28 cellular contexts compared by ENCODE assay signal in genomic region chr4:147194604-147195003, GRCh38.
DNase-seq lines count a peak whose midpoint lies in the region; ATAC-seq and TF ChIP-seq lines count a peak whose summit lies in the region.
"Had no signal": no experiment of that assay in that cellular context is flagged by ENCODE, and none has a peak within 500 bp of the region (broad histone marks: within the 10 kb centered on the region; RNA-seq: fewer than 3 reads in every experiment).

No MANE protein-coding gene starts in this region.

- no peaks in the 10 kb centered on the region for H3K9me3 Mint-ChIP-seq in chondrocyte (ENCODE audit: low read depth)
- peaks cover 5% of the 10 kb centered on the region for H3K9me3 Mint-ChIP-seq in nephron
- H3K9me3 Mint-ChIP-seq: activated naive CD4-positive, alpha-beta T cell treated with anti-CD3 and anti-CD28 coated beads for 36 hours had no signal

- ATAC-seq in left ventricle myocardium superior (peak; percentile 29), Right ventricle myocardium superior (ENCODE audit: poor library complexity) (no peak)
- ATAC-seq: left lung; natural killer cell treated with Interleukin-12 subunit alpha and Interleukin-12 subunit beta and Interleukin-15 and Interleukin-18, amount 100 ng/mL, for 72 hours; sciatic nerve; stimulated activated naive B cell treated with anti-CD40 and anti-IgM and Interleukin-4, amounts not matched to agents 10 μg/mL and 1 μg/mL and 100 μg/mL, for 72 hours; T-cell had no signal

- H3K27ac Mint-ChIP-seq in chondrocyte (ENCODE audit: unreplicated experiment) (peak overlapping the region; percentile 94), nephron (peak overlapping the region; percentile 87 to 96 (median 94))
- H3K27ac Mint-ChIP-seq: activated naive CD4-positive, alpha-beta T cell treated with anti-CD3 and anti-CD28 coated beads for 36 hours; B cell; dendritic cell treated with granulocyte-macrophage colony-stimulating factor and Interleukin-4, amounts not matched to agents 40 ng/mL and 50 ng/mL, for 4 days; IgD-negative memory B cell; natural killer cell treated with Interleukin-12 subunit alpha and Interleukin-12 subunit beta and Interleukin-15 and Interleukin-18, amount 100 ng/mL, for 72 hours; stimulated activated naive B cell treated with anti-CD40 and anti-IgM and Interleukin-4, amounts not matched to agents 10 μg/mL and 1 μg/mL and 100 μg/mL, for 72 hours; T-cell had no signal

- H3K4me1 Mint-ChIP-seq in chondrocyte (ENCODE audit: low read depth) (peaks cover 67% of the 10 kb centered on the region), nephron (peaks cover 26% of the 10 kb centered on the region)
- H3K4me1 Mint-ChIP-seq: B cell; IgD-negative memory B cell; stimulated activated naive B cell treated with anti-CD40 and anti-IgM and Interleukin-4, amounts not matched to agents 10 μg/mL and 1 μg/mL and 100 μg/mL, for 72 hours; T-cell had no signal

- H3K27ac ChIP-seq in caudate nucleus (ENCODE audit: low read depth, low read length), result no peak overlapping the region
- H3K27ac ChIP-seq: cardiac muscle cell, esophagus squamous epithelium, left lung had no signal

- H3K4me3 Mint-ChIP-seq in chondrocyte (ENCODE audit: unreplicated experiment), result peak overlapping the region; percentile 36
- peak overlapping the region in 2 of 3 experiments; percentile 11 to 68 for H3K4me3 Mint-ChIP-seq in nephron
- H3K4me3 Mint-ChIP-seq: activated naive CD4-positive, alpha-beta T cell treated with anti-CD3 and anti-CD28 coated beads for 36 hours; B cell; dendritic cell treated with granulocyte-macrophage colony-stimulating factor and Interleukin-4, amounts not matched to agents 40 ng/mL and 50 ng/mL, for 4 days; IgD-negative memory B cell; natural killer cell treated with Interleukin-12 subunit alpha and Interleukin-12 subunit beta and Interleukin-15 and Interleukin-18, amount 100 ng/mL, for 72 hours; stimulated activated naive B cell treated with anti-CD40 and anti-IgM and Interleukin-4, amounts not matched to agents 10 μg/mL and 1 μg/mL and 100 μg/mL, for 72 hours; T-cell had no signal

- H3K27me3 Mint-ChIP-seq in chondrocyte (ENCODE audit: low read depth) (no peaks in the 10 kb centered on the region), nephron (ENCODE audit: low read depth) (no peaks in the 10 kb centered on the region)
- H3K27me3 Mint-ChIP-seq: B cell; dendritic cell treated with granulocyte-macrophage colony-stimulating factor and Interleukin-4, amounts not matched to agents 40 ng/mL and 50 ng/mL, for 4 days; IgD-negative memory B cell; natural killer cell treated with Interleukin-12 subunit alpha and Interleukin-12 subunit beta and Interleukin-15 and Interleukin-18, amount 100 ng/mL, for 72 hours had no signal

- intact Hi-C loops in left ventricle myocardium superior (cut with micrococcal nuclease), result no loop called here
- intact Hi-C loops in Right ventricle myocardium superior (cut with DNase I), result no loop called here

- DNase-seq in left ventricle myocardium superior (no peak), Right ventricle myocardium superior (no peak), chondrocyte (ENCODE audit: low spot score) (no peak), caudate nucleus (lab: John Stamatoyannopoulos, UW) (no peak), DMS114 treated with DMSO at 0.1 percent for 48 hours (lab: John Stamatoyannopoulos, UW; ENCODE audit: unreplicated experiment) (no peak), DMS153 treated with DMSO at 0.1 percent for 48 hours (lab: John Stamatoyannopoulos, UW; ENCODE audit: unreplicated experiment) (no peak)
- no peak for DNase-seq in activated T-cell treated with anti-CD3 and anti-CD28 coated beads, Interleukin-2, amount 50 U/mL, for 1 hour
- DNase-seq: activated CD4-positive, alpha-beta T cell treated with anti-CD3 and anti-CD28 coated beads, Interleukin-2, amount 50 U/mL, for 4 hours; activated naive CD4-positive, alpha-beta T cell treated with anti-CD3 and anti-CD28 coated beads for 36 hours; DMS153; esophagus squamous epithelium; hypothalamus; left lung; NCI-H1105 treated with DMSO at 0.1 percent for 48 hours; NCI-H1930; NCI-H524; NK-92 treated with Interleukin-12 subunit alpha and Interleukin-12 subunit beta, amount 100 ng/mL, for 24 hours; SIG-M5; stimulated activated CD4-positive, alpha-beta T cell treated with anti-CD3 and anti-CD28 coated beads, Interleukin-15, amount 100 ng/mL, for 24 hours; stimulated activated naive B cell treated with anti-CD40 and anti-IgM and Interleukin-4, amounts not matched to agents 10 μg/mL and 1 μg/mL and 100 μg/mL, for 72 hours; T-cell had no signal

- TF ChIP-seq CTCF in chondrocyte (IDR thresholded peaks at IDR 0.05), result peak; percentile 25
- no peak for TF ChIP-seq CTCF in nephron (IDR thresholded peaks at IDR 0.05; ENCODE audit: unreplicated experiment in 3 of 3)

- no peaks in the 10 kb centered on the region for H3K36me3 Mint-ChIP-seq in chondrocyte (ENCODE audit: low read depth)
- H3K36me3 Mint-ChIP-seq in nephron (ENCODE audit: low read depth), result peaks cover 4% of the 10 kb centered on the region
- H3K36me3 Mint-ChIP-seq: IgD-negative memory B cell; natural killer cell treated with Interleukin-12 subunit alpha and Interleukin-12 subunit beta and Interleukin-15 and Interleukin-18, amount 100 ng/mL, for 72 hours; stimulated activated naive B cell treated with anti-CD40 and anti-IgM and Interleukin-4, amounts not matched to agents 10 μg/mL and 1 μg/mL and 100 μg/mL, for 72 hours; T-cell had no signal
